ENCODE assay signal across 6 cellular contexts in the genomic region with DNA sequence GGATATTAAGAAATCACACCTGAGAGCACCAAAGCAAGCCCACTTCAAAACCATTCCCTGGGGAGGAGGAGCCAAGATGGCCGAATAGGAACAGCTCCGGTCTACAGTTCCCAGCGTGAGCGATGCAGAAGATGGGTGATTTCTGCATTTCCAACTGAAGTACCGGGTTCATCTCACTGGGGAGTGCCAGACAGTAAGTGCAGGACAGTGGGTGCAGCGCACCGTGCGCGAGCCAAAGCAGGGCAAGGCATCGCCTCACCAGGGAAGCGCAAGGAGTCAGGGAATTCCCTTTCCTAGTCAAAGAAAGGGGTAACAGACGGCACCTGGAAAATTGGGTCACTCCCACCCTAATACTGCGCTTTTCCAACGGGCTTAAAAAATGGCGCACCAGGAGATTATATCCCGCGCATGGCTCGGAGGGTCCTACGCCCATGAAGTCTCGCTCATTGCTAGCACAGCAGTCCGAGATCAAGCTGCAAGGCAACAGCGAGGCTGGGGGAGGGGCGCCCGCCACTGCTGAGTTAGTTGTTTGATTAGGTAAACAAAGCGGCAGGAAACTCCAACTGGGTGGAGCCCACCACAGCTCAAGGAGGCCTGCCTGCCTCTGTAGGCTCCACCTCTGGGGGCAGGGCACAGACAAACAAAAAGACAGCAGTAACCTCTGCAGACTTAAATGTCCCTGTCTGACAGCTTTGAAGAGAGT.
A peak's percentile ranks its signal among the peaks of the same experiment; 100 is the strongest.
DNase-seq lines count a peak whose midpoint lies in the region; ATAC-seq and TF ChIP-seq lines count a peak whose summit lies in the region.
"Not testable (repeated sequence)": the region's sequence is repeated elsewhere in the genome, so short reads cannot be mapped to it uniquely, and the experiment has no call there.

No MANE protein-coding gene starts in this region.

- H3K9me3 ChIP-seq in colonic mucosa; lung (ENCODE audit: control insufficient read depth in 2 of 2, insufficient read depth in 1 of 2, low read length in 1 of 2): not testable (repeated sequence)

- not testable (repeated sequence) for H3K9ac ChIP-seq in colonic mucosa (ENCODE audit: low read depth in 2 of 2, low read length in 2 of 2)

- H3K27me3 ChIP-seq in colonic mucosa; lung (ENCODE audit: control insufficient read depth, insufficient read depth): not testable (repeated sequence)

- DNase-seq in HT-29 (ENCODE audit: low spot score) (peak; percentile 54), NCI-H345 treated with DMSO at 0.1 percent for 48 hours (lab: John Stamatoyannopoulos, UW; ENCODE audit: unreplicated experiment) (peak; percentile 63), NCI-H748 treated with DMSO at 0.1 percent for 48 hours (lab: John Stamatoyannopoulos, UW) (peak; percentile 1), SHP77 treated with DMSO at 0.1 percent for 48 hours (lab: John Stamatoyannopoulos, UW) (peak; percentile 77), colonic mucosa (peak; percentile 6), lung (ENCODE audit: low spot score) (peak; percentile 28)

- intact Hi-C loops in colonic mucosa (cut with DNase I), result not testable (repeated sequence)

- 73 to 89% methylated on average over 17 to 25 of the region's 25 CpGs for WGBS in lung, 2 donors

- H3K27ac ChIP-seq in colonic mucosa; lung (ENCODE audit: low read depth in 1 of 2, low read length in 1 of 2): not testable (repeated sequence)

- not testable (repeated sequence) for ATAC-seq in lung (ENCODE audit: insufficient read depth, low FRiP score)

- not testable (repeated sequence) for H3K4me3 ChIP-seq in colonic mucosa, lung

- H3K4me1 ChIP-seq in colonic mucosa; lung (ENCODE audit: control insufficient read depth in 2 of 2, insufficient read depth in 2 of 2, low read length in 2 of 2): not testable (repeated sequence)

- not testable (repeated sequence) for H3K36me3 ChIP-seq in colonic mucosa; lung (ENCODE audit: control insufficient read depth in 2 of 2, insufficient read depth in 2 of 2, low read length in 2 of 2)

- TF ChIP-seq CTCF in colonic mucosa (IDR thresholded peaks at IDR 0.05); lung (IDR thresholded peaks at IDR 0.05; ENCODE audit: control extremely low read depth, extremely low read depth): not testable (repeated sequence)

Comparison
In these comparisons a context has a peak if more than half of its experiments do, and no peak if none do; other contexts are left out.
1. DNase-seq: peak in every context shown above with its lines; median percentile 77 in SHP77 treated with DMSO at 0.1 percent for 48 hours; 63 in NCI-H345 treated with DMSO at 0.1 percent for 48 hours; 54 in HT-29; 28 in lung; 6 in colonic mucosa; 1 in NCI-H748 treated with DMSO at 0.1 percent for 48 hours.